ENCODE assay signal across 9 cellular contexts in the genomic region with DNA sequence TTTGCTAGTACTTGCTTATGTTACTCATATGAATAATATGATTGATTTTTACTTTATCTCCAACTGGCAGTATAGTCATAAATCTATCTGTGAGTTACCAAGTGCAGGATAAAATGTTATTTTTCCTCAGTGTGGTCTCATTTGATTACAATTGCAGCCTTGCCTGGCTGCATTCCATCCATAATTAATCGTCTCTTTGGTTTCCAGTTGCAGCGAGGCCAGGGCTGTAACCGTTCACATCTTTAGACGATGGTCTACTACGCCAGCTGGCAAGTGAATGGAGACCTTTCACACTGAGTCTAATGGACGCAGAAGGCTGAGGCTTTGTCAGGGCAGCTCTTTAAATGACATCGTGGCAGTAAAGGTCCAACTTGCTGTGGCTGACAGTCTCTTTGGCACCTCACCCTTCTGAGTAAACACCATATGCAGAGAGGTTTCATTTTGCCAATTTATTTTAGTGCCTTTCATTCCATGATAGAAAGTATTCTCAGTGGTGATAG.
DNase-seq lines count a peak whose midpoint lies in the region; ATAC-seq and TF ChIP-seq lines count a peak whose summit lies in the region.
"Had no signal": no experiment of that assay in that cellular context is flagged by ENCODE, and none has a peak within 500 bp of the region (broad histone marks: within the 10 kb centered on the region; RNA-seq: fewer than 3 reads in every experiment).

No MANE protein-coding gene starts in this region.

- H3K9me2 ChIP-seq in hepatocyte (replicated peaks; ENCODE audit: insufficient read depth) = no peaks in the 10 kb centered on the region

- H4K20me1 ChIP-seq in hepatocyte (ENCODE audit: insufficient read depth, poor library complexity, severe bottlenecking) = no peaks in the 10 kb centered on the region

- no peaks in the 10 kb centered on the region for H3K79me2 ChIP-seq in hepatocyte

- H2AFZ ChIP-seq in hepatocyte = no peak overlapping the region

- H3K27me3 ChIP-seq in hepatocyte = no peaks in the 10 kb centered on the region
- H3K27me3 ChIP-seq in stomach smooth muscle (ENCODE audit: control insufficient read depth in 1 of 2, insufficient read depth in 2 of 2, low read length in 2 of 2) = no peaks in the 10 kb centered on the region

- DNase-seq in NCI-H1048 (lab: John Stamatoyannopoulos, UW) (peak; percentile 20), SK-N-DZ (ENCODE audit: low spot score) (peak; percentile 4), hepatocyte (ENCODE audit: low spot score) (no peak), OCI-M1 (lab: John Stamatoyannopoulos, UW) (no peak)
- no peak for DNase-seq in activated effector memory CD4-positive, alpha-beta T cell treated with anti-CD3 and anti-CD28 coated beads, Interleukin-2, amount 50 U/mL, for 16 hours
- DNase-seq: effector CD4-positive, alpha-beta T cell had no signal

- H3K36me3 ChIP-seq in hepatocyte (replicated peaks; ENCODE audit: insufficient read depth, low read depth) = no peaks in the 10 kb centered on the region
- H3K36me3 ChIP-seq in stomach smooth muscle (ENCODE audit: control insufficient read depth in 2 of 2, insufficient read depth in 2 of 2, low read length in 2 of 2) = no peaks in the 10 kb centered on the region

- H3K4me1 ChIP-seq in hepatocyte (ENCODE audit: insufficient read depth) (peaks cover 13% of the 10 kb centered on the region), stomach smooth muscle (ENCODE audit: control insufficient read depth, insufficient read depth, low read length) (peaks cover 2% of the 10 kb centered on the region)

- H3K9me3 ChIP-seq in hepatocyte (ENCODE audit: low read depth) (no peaks in the 10 kb centered on the region), stomach smooth muscle (ENCODE audit: control insufficient read depth in 2 of 2, low read length in 2 of 2) (peaks cover 0 to 4% of the 10 kb centered on the region in 2 donors)

- no peak for ATAC-seq in GM18498 (IDR thresholded peaks at IDR 0.05; ENCODE audit: unreplicated experiment)
- ATAC-seq in HG03175 (IDR thresholded peaks at IDR 0.05; ENCODE audit: unreplicated experiment) = no peak

- WGBS in hepatocyte (ENCODE audit: low lambda C conversion rate, missing lambda C conversion rate) = 58% methylated on average over 7 of the region's 7 CpGs

- H3K27ac ChIP-seq in hepatocyte (no peak overlapping the region), stomach smooth muscle (ENCODE audit: low read length) (no peak overlapping the region)

- H3K4me3 ChIP-seq in hepatocyte (no peak overlapping the region), stomach smooth muscle (ENCODE audit: low read length in 2 of 2) (peak overlapping the region; percentile 44 to 50)

- H3K4me2 ChIP-seq in hepatocyte = peak overlapping the region; percentile 34

- TF ChIP-seq CTCF in hepatocyte (IDR thresholded peaks at IDR 0.05; ENCODE audit: poor library complexity) = no peak

- H3K9ac ChIP-seq in stomach smooth muscle (ENCODE audit: low read length in 2 of 2) = no peak overlapping the region

Comparison
In these comparisons a context has a peak if more than half of its experiments do, and no peak if none do; other contexts are left out.
1. DNase-seq: peak in NCI-H1048 (single experiment) and SK-N-DZ (single experiment); none in hepatocyte (single experiment), OCI-M1 (single experiment) and activated effector memory CD4-positive, alpha-beta T cell treated with anti-CD3 and anti-CD28 coated beads, Interleukin-2, amount 50 U/mL, for 16 hours (single experiment).